ENCODE assay signal across 10 cellular contexts in genomic region chr19:13104848-13105646, GRCh38. TPM values are rescaled to one million over a fixed set of nuclear protein-coding genes. Genes with fewer than 3 reads are reported as not detected.
A peak's percentile ranks its signal among the peaks of the same experiment; 100 is the strongest.
DNase-seq lines count a peak whose midpoint lies in the region; ATAC-seq and TF ChIP-seq lines count a peak whose summit lies in the region.
"Had no signal": no experiment of that assay in that cellular context is flagged by ENCODE, and none has a peak within 500 bp of the region (broad histone marks: within the 10 kb centered on the region; RNA-seq: fewer than 3 reads in every experiment).

No MANE protein-coding gene starts in this region.

- H3K79me2 ChIP-seq in PC-9 (ENCODE audit: low read depth): no peaks in the 10 kb centered on the region

- peak; percentile 5 to 19 for ATAC-seq in activated CD4-positive, CD25-positive, alpha-beta regulatory T cell treated with anti-CD3 and anti-CD28 coated beads, Interleukin-2, amount 50 U/mL, for 24 hours

- peaks cover 23% of the 10 kb centered on the region for H3K36me3 Mint-ChIP-seq in stimulated activated naive CD8-positive, alpha-beta T cell treated with anti-CD3 and anti-CD28 coated beads, Interleukin-15, Interleukin-2, amounts not matched to agents 100 ng/mL and 50 ng/mL, for 24 hours (ENCODE audit: low read depth)

- H3K4me1 ChIP-seq in PC-9 (replicated peaks; ENCODE audit: insufficient read depth) (no peaks in the 10 kb centered on the region), duodenal mucosa (ENCODE audit: control insufficient read depth in 1 of 2, insufficient read depth in 2 of 2, low read length in 2 of 2) (peaks cover 7 to 25% of the 10 kb centered on the region in 2 donors)
- H3K4me1 ChIP-seq: A549 had no signal

- POLR2A ChIA-PET in PC-9 (lab: Charles Lee; ENCODE audit: unreplicated experiment): no interaction called here

- intact Hi-C loops in PC-9 (cut with micrococcal nuclease; ENCODE audit: unreplicated experiment): no loop called here

- no peaks in the 10 kb centered on the region for H3K27me3 Mint-ChIP-seq in stimulated activated naive CD8-positive, alpha-beta T cell treated with anti-CD3 and anti-CD28 coated beads, Interleukin-15, Interleukin-2, amounts not matched to agents 100 ng/mL and 50 ng/mL, for 24 hours

- H3K9me3 Mint-ChIP-seq in stimulated activated naive CD8-positive, alpha-beta T cell treated with anti-CD3 and anti-CD28 coated beads, Interleukin-15, Interleukin-2, amounts not matched to agents 100 ng/mL and 50 ng/mL, for 24 hours: no peaks in the 10 kb centered on the region

- H4K20me1 ChIP-seq in PC-9 (ENCODE audit: insufficient read depth): peaks cover 8% of the 10 kb centered on the region; the same call in 1 of the 2 replicates

- H3K4me3 ChIP-seq in PC-9: no peak overlapping the region
- peak overlapping the region; percentile 68 for H3K4me3 ChIP-seq in duodenal mucosa (ENCODE audit: low read depth in 1 of 2, low read length in 2 of 2)
- H3K4me3 ChIP-seq: A549 had no signal

- TF ChIP-seq CTCF in PC-9 (conservative IDR thresholded peaks at IDR 0.05): no peak

- H3K27ac ChIP-seq in PC-9 (no peak overlapping the region), duodenal mucosa (ENCODE audit: low read depth, low read length) (no peak overlapping the region)
- H3K27ac ChIP-seq: A549 had no signal

- no peak overlapping the region for H2AFZ ChIP-seq in PC-9

- peak overlapping the region; percentile 82 for H3K4me3 Mint-ChIP-seq in stimulated activated naive CD8-positive, alpha-beta T cell treated with anti-CD3 and anti-CD28 coated beads, Interleukin-15, Interleukin-2, amounts not matched to agents 100 ng/mL and 50 ng/mL, for 24 hours

- H3K9me2 ChIP-seq in PC-9 (ENCODE audit: insufficient read depth): no peaks in the 10 kb centered on the region

- peak overlapping the region; percentile 83 for H3K27ac Mint-ChIP-seq in stimulated activated naive CD8-positive, alpha-beta T cell treated with anti-CD3 and anti-CD28 coated beads, Interleukin-15, Interleukin-2, amounts not matched to agents 100 ng/mL and 50 ng/mL, for 24 hours

- H3K27me3 ChIP-seq in PC-9 (ENCODE audit: insufficient read depth, low read depth): no peaks in the 10 kb centered on the region
- no peaks in the 10 kb centered on the region for H3K27me3 ChIP-seq in duodenal mucosa (ENCODE audit: control insufficient read depth in 1 of 2, insufficient read depth in 2 of 2, low read length in 2 of 2)

- no peak overlapping the region for H3K4me2 ChIP-seq in PC-9
- H3K4me2 ChIP-seq: A549 had no signal

- CTCF ChIA-PET in PC-9 (lab: Charles Lee): interaction anchor here (0.7 kb wide), 1 partner anchor 37 kb away, joined by 14 read pairs; no protein-coding TSS in a partner anchor

- H3K9ac ChIP-seq in duodenal mucosa (ENCODE audit: low read depth in 1 of 2, low read length in 2 of 2): peak overlapping the region; percentile 57 to 59

- H3K36me3 ChIP-seq in PC-9 (ENCODE audit: low read depth): peaks cover 7% of the 10 kb centered on the region; the same call in 1 of the 2 replicates
- peaks cover 0 to 18% of the 10 kb centered on the region in 2 donors for H3K36me3 ChIP-seq in duodenal mucosa (ENCODE audit: control insufficient read depth in 1 of 2, insufficient read depth in 2 of 2, low read length in 2 of 2)

- peaks cover 42% of the 10 kb centered on the region for H3K4me1 Mint-ChIP-seq in stimulated activated naive CD8-positive, alpha-beta T cell treated with anti-CD3 and anti-CD28 coated beads, Interleukin-15, Interleukin-2, amounts not matched to agents 100 ng/mL and 50 ng/mL, for 24 hours (ENCODE audit: low read depth)

- BruUV-seq in PC-9 (replicated peaks; lab: Mats Ljungman, UMichigan): TSS peak; percentile 13

- peaks cover 13% of the 10 kb centered on the region; the same call in 1 of the 2 replicates for H3F3A ChIP-seq in PC-9 (ENCODE audit: insufficient read depth, low read depth)

- H3K9me3 ChIP-seq in PC-9 (ENCODE audit: insufficient read depth, low read depth) (no peaks in the 10 kb centered on the region), duodenal mucosa (ENCODE audit: control insufficient read depth in 1 of 2, low read length in 2 of 2) (no peaks in the 10 kb centered on the region)
- H3K9me3 ChIP-seq: A549 had no signal

- no peak for DNase-seq in activated CD4-positive, CD25-positive, alpha-beta regulatory T cell treated with anti-CD3 and anti-CD28 coated beads, Interleukin-2, amount 50 U/mL, for 72 hours
- DNase-seq in PC-9 (no peak), NK-92 (lab: John Stamatoyannopoulos, UW; ENCODE audit: unreplicated experiment) (no peak), NCI-H345 (lab: John Stamatoyannopoulos, UW) (no peak), NCI-H128 (lab: John Stamatoyannopoulos, UW; ENCODE audit: unreplicated experiment) (no peak)
- DNase-seq: NCI-H1930 had no signal

RNA-seq across cellular contexts. Expression of gene LYL1, which starts 2.4 kb away (rescaled TPM):
- total RNA-seq in PC-9 (2021): 0.24 TPM in 1 of 2 replicates, not detected in the other

RNA-seq across cellular contexts. Expression of gene TRMT1, which starts 11.5 kb away (rescaled TPM):
- total RNA-seq in PC-9 (2021): 44.1 and 51.1 TPM in 2 replicates

RNA-seq across cellular contexts. Expression of gene NACC1, which starts 13.0 kb away (rescaled TPM):
- total RNA-seq in PC-9 (2021): 101 and 133 TPM in 2 replicates

RNA-seq across cellular contexts. Expression of gene STX10, which starts 45.1 kb away (rescaled TPM):
- 86.2 and 89.6 TPM in 2 replicates for total RNA-seq in PC-9 (2021)

RNA-seq across cellular contexts. Expression of gene IER2, which starts 45.2 kb away (rescaled TPM):
- total RNA-seq in PC-9 (2021): 72.7 and 95.5 TPM in 2 replicates
